8 cellular contexts compared by ENCODE assay signal in the genomic region with DNA sequence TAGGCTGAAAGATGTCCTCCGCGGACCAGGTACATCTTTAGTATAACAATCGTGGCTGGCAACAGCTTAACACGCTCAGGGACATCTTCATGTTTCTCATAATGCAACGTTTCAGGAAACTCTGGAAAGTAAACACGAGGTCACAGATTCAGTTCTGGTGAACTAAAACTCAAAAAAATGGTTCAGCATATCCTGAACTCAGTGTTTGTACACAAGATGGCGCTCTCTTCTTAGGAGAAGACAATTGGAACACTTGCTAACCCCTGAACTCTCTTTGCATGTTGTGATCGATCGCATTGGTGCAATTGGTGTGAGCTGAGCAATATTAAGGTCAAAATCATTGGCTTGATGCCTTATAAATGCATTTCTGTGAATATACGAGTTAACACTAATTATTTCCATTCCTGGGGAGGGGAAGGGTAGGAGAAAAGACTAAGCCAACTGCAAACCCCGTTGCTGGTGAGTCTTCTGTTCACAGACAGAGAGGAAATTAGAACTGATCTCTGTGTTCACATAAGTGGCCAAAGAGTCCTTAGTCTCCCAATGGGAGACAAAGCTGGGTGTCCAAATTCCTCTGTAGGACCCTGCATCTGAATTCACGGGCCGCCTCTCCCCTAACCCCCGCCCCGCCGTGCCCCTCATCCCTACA. TPM values are rescaled to one million over a fixed set of nuclear protein-coding genes. Genes with fewer than 3 reads are reported as not detected.
A peak's percentile ranks its signal among the peaks of the same experiment; 100 is the strongest.
DNase-seq lines count a peak whose midpoint lies in the region; ATAC-seq and TF ChIP-seq lines count a peak whose summit lies in the region.

No MANE protein-coding gene starts in this region.

- no peak overlapping the region for H3K27ac ChIP-seq in ovary

- no peaks in the 10 kb centered on the region for H3K36me3 Mint-ChIP-seq in activated B cell treated with CpG ODN at 0.5 μM for 24 hours (ENCODE audit: low read depth)

- 27 to 40% (median 34%) methylated on average over 16 of the region's 16 CpGs for WGBS in ovary, 3 donors

- ATAC-seq in GM18519 (IDR thresholded peaks at IDR 0.05; ENCODE audit: low FRiP score, unreplicated experiment) = peak; percentile 71
- ATAC-seq in HG03135 (IDR thresholded peaks at IDR 0.05; ENCODE audit: unreplicated experiment) = peak; percentile 60
- ATAC-seq in activated B cell treated with CpG ODN at 0.5 μM for 24 hours (ENCODE audit: low read depth) = peak; percentile 49

- TF ChIP-seq CTCF in activated B cell treated with CpG ODN at 0.5 μM for 24 hours (IDR thresholded peaks at IDR 0.05) = peak; percentile 28
- TF ChIP-seq CTCF in ovary (IDR thresholded peaks at IDR 0.05) = peak in 2 of 3 donors; percentile 42 to 76

- H3K27ac Mint-ChIP-seq in activated B cell treated with CpG ODN at 0.5 μM for 24 hours = no peak overlapping the region

- H3K27me3 Mint-ChIP-seq in activated B cell treated with CpG ODN at 0.5 μM for 24 hours = peaks cover 17% of the 10 kb centered on the region

- CTCF ChIA-PET in activated B cell treated with CpG ODN at 0.5 μM for 24 hours (lab: Charles Lee) = interaction anchor here (0.8 to 7.6 kb wide), 11 partner anchors 10 to 214 kb away, joined by 3 to 87 read pairs (median 4); no protein-coding TSS in a partner anchor

- peaks cover 7% of the 10 kb centered on the region for H3K4me1 Mint-ChIP-seq in activated B cell treated with CpG ODN at 0.5 μM for 24 hours

- POLR2A ChIA-PET in activated B cell treated with CpG ODN at 0.5 μM for 24 hours (lab: Charles Lee) = interaction anchor here (1.0 kb wide), 1 partner anchor 209 kb away, joined by 3 read pairs; no protein-coding TSS in a partner anchor

- no peaks in the 10 kb centered on the region for H3K9me3 Mint-ChIP-seq in activated B cell treated with CpG ODN at 0.5 μM for 24 hours

- H3K36me3 ChIP-seq in ovary = no peaks in the 10 kb centered on the region

- H3K4me1 ChIP-seq in ovary (ENCODE audit: insufficient read depth) = peaks cover 6% of the 10 kb centered on the region

- no peak for TF ChIP-seq EP300 in ovary (IDR thresholded peaks at IDR 0.05)

- intact Hi-C loops in activated B cell treated with CpG ODN at 0.5 μM for 24 hours (cut with micrococcal nuclease) (loop anchor here (1.0 to 5.0 kb wide), 2 partner anchors 208 to 606 kb away; no protein-coding TSS in a partner anchor), ovary (cut with DNase I) (loop anchor here in 3 of 4 donors (5.0 to 10.0 kb wide), 3 partner anchors 204 to 211 kb away; no protein-coding TSS in a partner anchor)

- H3K27me3 ChIP-seq in ovary = no peaks in the 10 kb centered on the region

- TF ChIP-seq POLR2A in ovary (IDR thresholded peaks at IDR 0.05) = no peak

- DNase-seq in COLO829 (ENCODE audit: low spot score) (peak; percentile 97), NCI-H2171 (lab: John Stamatoyannopoulos, UW) (peak; percentile 63), activated B cell treated with CpG ODN at 0.5 μM for 24 hours (no peak), germinal center (ENCODE audit: low spot score) (peak; percentile 64), ovary (no peak)
- no peak for DNase-seq in activated effector memory CD4-positive, alpha-beta T cell treated with Interleukin-2 at 50 U/mL for 16 hours

- no peak overlapping the region for H3K4me3 Mint-ChIP-seq in activated B cell treated with CpG ODN at 0.5 μM for 24 hours

- no peak overlapping the region for H3K4me3 ChIP-seq in ovary

- H3K9me3 ChIP-seq in ovary = no peaks in the 10 kb centered on the region

RNA-seq across cellular contexts. Expression of gene FAM180A, which starts 52.6 kb away (rescaled TPM):
- not detected in 2 replicates for total RNA-seq in activated B cell treated with CpG ODN at 0.5 μM for 24 hours
- 1 to 10 TPM; 1.1 to 5.1 (median 2.9) TPM for total RNA-seq in ovary
- 1 to 10 TPM; 4.4 to 5.3 TPM for polyA plus RNA-seq in ovary

Comparison
In these comparisons a context has a peak if more than half of its experiments do, and no peak if none do; other contexts are left out.
1. DNase-seq: peak in COLO829 (single experiment), NCI-H2171 (single experiment) and germinal center (single experiment); none in activated B cell treated with CpG ODN at 0.5 μM for 24 hours (single experiment), ovary (0 of 5) and activated effector memory CD4-positive, alpha-beta T cell treated with Interleukin-2 at 50 U/mL for 16 hours (single experiment).
2. Peak in every context shown above with its lines, with median percentiles within 50 percentile points of each other: ATAC-seq.